ENCODE assay signal across 1 cellular context in genomic region chr17:21204923-21205322, GRCh38.
TF ChIP-seq lines count a peak whose summit lies in the region.

No MANE protein-coding gene starts in this region.

TF ChIP-seq in H1, 55 proteins besides CTCF, POLR2A, EP300 and RAD21:
- TF ChIP-seq KDM1A (IDR thresholded peaks at IDR 0.05; ENCODE audit: borderline replicate concordance, low read length) (no peak), USF2 (IDR thresholded peaks at IDR 0.05; ENCODE audit: low read length) (no peak), TCF12 (IDR thresholded peaks at IDR 0.05; ENCODE audit: low read depth, low read length) (no peak), NANOG (IDR thresholded peaks at IDR 0.05; ENCODE audit: insufficient read depth, low read depth, low read length, poor library complexity, severe bottlenecking) (no peak), SAP30 (IDR thresholded peaks at IDR 0.05; ENCODE audit: insufficient read depth, insufficient replicate concordance, low read length) (no peak), SP4 (IDR thresholded peaks at IDR 0.05; ENCODE audit: low read length) (no peak), SRF (IDR thresholded peaks at IDR 0.05; ENCODE audit: low read depth, low read length) (no peak), CHD2 (IDR thresholded peaks at IDR 0.05; ENCODE audit: low read length) (no peak), RXRA (IDR thresholded peaks at IDR 0.05; ENCODE audit: insufficient read depth, low read depth, low read length) (no peak), JUND (IDR thresholded peaks at IDR 0.05; ENCODE audit: low read length) (no peak), SUZ12 (IDR thresholded peaks at IDR 0.05; ENCODE audit: low read length) (no peak), GABPA (IDR thresholded peaks at IDR 0.05; ENCODE audit: borderline replicate concordance, insufficient read depth, low read length) (no peak), CBX8 (IDR thresholded peaks at IDR 0.05; ENCODE audit: borderline replicate concordance, low read depth, low read length) (no peak), BACH1 (IDR thresholded peaks at IDR 0.05; ENCODE audit: low read length) (no peak), E2F6 (IDR thresholded peaks at IDR 0.05) (no peak), FOSL1 (IDR thresholded peaks at IDR 0.05; ENCODE audit: insufficient read depth, low read depth, low read length) (no peak), SP1 (IDR thresholded peaks at IDR 0.05; ENCODE audit: low read depth, low read length) (no peak), SP2 (IDR thresholded peaks at IDR 0.05; ENCODE audit: low read length) (no peak), POU5F1 (IDR thresholded peaks at IDR 0.05; ENCODE audit: low read depth, low read length) (no peak), SIX5 (IDR thresholded peaks at IDR 0.05; ENCODE audit: low read depth, low read length) (no peak)
